18 cellular contexts compared by ENCODE assay signal in the genomic region with DNA sequence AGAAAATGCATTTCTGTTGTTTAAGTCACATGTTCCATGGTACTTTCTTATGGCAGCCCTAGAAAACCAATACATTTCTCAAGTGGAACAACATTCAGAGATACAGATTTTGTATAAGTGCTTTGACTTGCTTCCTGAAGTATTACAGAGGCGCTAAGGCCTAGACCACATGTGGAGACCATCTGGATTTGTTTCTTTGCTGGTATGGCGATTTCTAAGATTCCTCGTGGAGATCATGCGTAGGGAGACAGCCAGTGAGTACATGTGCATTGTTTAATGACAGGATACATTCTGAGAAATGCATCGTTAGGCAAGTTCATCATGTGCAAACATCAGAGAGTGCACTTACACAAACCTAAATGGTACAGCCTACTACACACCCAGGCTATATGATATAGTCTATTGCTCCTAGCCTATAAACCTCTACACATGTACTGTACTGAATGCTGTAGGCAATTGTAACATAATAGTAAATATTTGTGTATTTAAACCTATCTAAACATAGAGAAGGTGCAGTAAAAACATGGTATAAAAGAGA. TPM values are rescaled to one million over a fixed set of nuclear protein-coding genes. Genes with fewer than 3 reads are reported as not detected.
DNase-seq lines count a peak whose midpoint lies in the region; ATAC-seq and TF ChIP-seq lines count a peak whose summit lies in the region.
"Had no signal": no experiment of that assay in that cellular context is flagged by ENCODE, and none has a peak within 500 bp of the region (broad histone marks: within the 10 kb centered on the region; RNA-seq: fewer than 3 reads in every experiment).

No MANE protein-coding gene starts in this region.

- H3K4me3 Mint-ChIP-seq in activated T-cell treated with anti-CD3 and anti-CD28 coated beads, Interleukin-2, amount 50 U/mL, for 72 hours = peak overlapping the region in 1 of 2 donors; percentile 77
- no peak overlapping the region for H3K4me3 Mint-ChIP-seq in activated T-cell treated with anti-CD3 and anti-CD28 coated beads, Interleukin-2, amount 50 U/mL, for 24 hours
- H3K4me3 Mint-ChIP-seq: T-cell had no signal

- peaks cover 34% of the 10 kb centered on the region for H3K4me1 Mint-ChIP-seq in activated T-cell treated with anti-CD3 and anti-CD28 coated beads, Interleukin-2, amount 50 U/mL, for 72 hours (ENCODE audit: low read depth)
- peaks cover 22% of the 10 kb centered on the region for H3K4me1 Mint-ChIP-seq in activated T-cell treated with anti-CD3 and anti-CD28 coated beads, Interleukin-2, amount 50 U/mL, for 24 hours (ENCODE audit: low read depth)

- H3K9me3 ChIP-seq in colonic mucosa = no peaks in the 10 kb centered on the region
- no peaks in the 10 kb centered on the region for H3K9me3 ChIP-seq in transverse colon
- H3K9me3 ChIP-seq: Caco-2, thyroid gland had no signal

- H3K27ac Mint-ChIP-seq in activated T-cell treated with anti-CD3 and anti-CD28 coated beads, Interleukin-2, amount 50 U/mL, for 72 hours = peak overlapping the region; percentile 93
- no peak overlapping the region for H3K27ac Mint-ChIP-seq in activated T-cell treated with anti-CD3 and anti-CD28 coated beads, Interleukin-2, amount 50 U/mL, for 24 hours
- H3K27ac Mint-ChIP-seq: T-cell had no signal

- 72 to 100% methylated on average over 1 to 5 of the region's 5 CpGs for WGBS in transverse colon (ENCODE audit: low coverage in 1 of 2), 2 donors

- TF ChIP-seq EP300 in transverse colon (IDR thresholded peaks at IDR 0.05; ENCODE audit: low read depth) = no peak

- in situ Hi-C loops in transverse colon (cut with MboI; ENCODE audit: low pct_ligation_motif_present in 1 of 4, low pct_unique_long_range_greater_than_20kb in 1 of 4, low sequenced_read_pairs in 3 of 4) = no loop called here

- peaks cover 10% of the 10 kb centered on the region for H3K27me3 Mint-ChIP-seq in activated T-cell treated with anti-CD3 and anti-CD28 coated beads, Interleukin-2, amount 50 U/mL, for 72 hours (ENCODE audit: low read depth)
- no peaks in the 10 kb centered on the region for H3K27me3 Mint-ChIP-seq in activated T-cell treated with anti-CD3 and anti-CD28 coated beads, Interleukin-2, amount 50 U/mL, for 24 hours
- H3K27me3 Mint-ChIP-seq: T-cell had no signal

- H3K4me3 ChIP-seq in colonic mucosa = no peak overlapping the region
- H3K4me3 ChIP-seq in transverse colon = no peak overlapping the region
- H3K4me3 ChIP-seq: cardiac muscle cell, thyroid gland had no signal

- ATAC-seq in activated T-cell treated with anti-CD3 and anti-CD28 coated beads, Interleukin-2, amount 50 U/mL, for 72 hours (replicated peaks in 1 of 2) = no peak
- no peak for ATAC-seq in HG03135 (IDR thresholded peaks at IDR 0.05; ENCODE audit: unreplicated experiment)
- no peak for ATAC-seq in left lobe of liver
- ATAC-seq: HepG2, Right ventricle myocardium inferior, T-cell had no signal

- H3K4me1 ChIP-seq in colonic mucosa = peaks cover 5% of the 10 kb centered on the region
- H3K4me1 ChIP-seq in transverse colon = peaks cover 0 to 24% (median 12%) of the 10 kb centered on the region in 4 donors
- H3K4me1 ChIP-seq: Caco-2 had no signal

- peak overlapping the region in 1 of 2 donors; percentile 60 for H3K9ac ChIP-seq in colonic mucosa (ENCODE audit: low read depth in 2 of 2, low read length in 2 of 2)

- H3K36me3 Mint-ChIP-seq in activated T-cell treated with anti-CD3 and anti-CD28 coated beads, Interleukin-2, amount 50 U/mL, for 72 hours (ENCODE audit: insufficient read depth in 2 of 2) = no peaks in the 10 kb centered on the region
- no peaks in the 10 kb centered on the region for H3K36me3 Mint-ChIP-seq in activated T-cell treated with anti-CD3 and anti-CD28 coated beads, Interleukin-2, amount 50 U/mL, for 24 hours (ENCODE audit: low read depth)
- H3K36me3 Mint-ChIP-seq: natural killer cell treated with Interleukin-12 subunit alpha and Interleukin-12 subunit beta and Interleukin-15 and Interleukin-18, amount 100 ng/mL, for 72 hours; T-cell had no signal

- no peaks in the 10 kb centered on the region for H3K27me3 ChIP-seq in colonic mucosa
- H3K27me3 ChIP-seq in transverse colon = no peaks in the 10 kb centered on the region
- H3K27me3 ChIP-seq: cardiac muscle cell, thyroid gland had no signal

- H3K27ac ChIP-seq in colonic mucosa (peak overlapping the region; percentile 85), transverse colon (peak overlapping the region; percentile 81 to 87 (median 84))
- H3K27ac ChIP-seq: cardiac muscle cell had no signal

- TF ChIP-seq CTCF in colonic mucosa (IDR thresholded peaks at IDR 0.05) (no peak), transverse colon (IDR thresholded peaks at IDR 0.05) (no peak)

- no peak for TF ChIP-seq POLR2A in transverse colon (IDR thresholded peaks at IDR 0.05)

- no peaks in the 10 kb centered on the region for H3K9me3 Mint-ChIP-seq in activated T-cell treated with anti-CD3 and anti-CD28 coated beads, Interleukin-2, amount 50 U/mL, for 72 hours
- H3K9me3 Mint-ChIP-seq in activated T-cell treated with anti-CD3 and anti-CD28 coated beads, Interleukin-2, amount 50 U/mL, for 24 hours = no peaks in the 10 kb centered on the region
- H3K9me3 Mint-ChIP-seq: natural killer cell treated with Interleukin-12 subunit alpha and Interleukin-12 subunit beta and Interleukin-15 and Interleukin-18, amount 100 ng/mL, for 72 hours; T-cell had no signal

- H3K36me3 ChIP-seq in colonic mucosa (no peaks in the 10 kb centered on the region), transverse colon (no peaks in the 10 kb centered on the region)
- H3K36me3 ChIP-seq: cardiac muscle cell, thyroid gland had no signal

- DNase-seq in activated T-cell treated with anti-CD3 and anti-CD28 coated beads, Interleukin-2, amount 50 U/mL, for 72 hours = no peak
- DNase-seq in activated T-cell treated with anti-CD3 and anti-CD28 coated beads, Interleukin-2, amount 50 U/mL, for 24 hours = no peak
- DNase-seq in NCI-H69 (lab: John Stamatoyannopoulos, UW) = peak; percentile 87
- peak; percentile 30 for DNase-seq in colonic mucosa
- DNase-seq in transverse colon = no peak
- DNase-seq in D341Med (ENCODE audit: low spot score) = no peak
- DNase-seq in left lobe of liver (ENCODE audit: low spot score) = no peak
- DNase-seq: Caco-2; erythroblast; MM.1S; stimulated activated naive CD4-positive, alpha-beta T cell treated with Interleukin-2 at 50 U/mL for 16 hours; T-cell had no signal

- intact Hi-C loops in colonic mucosa (cut with DNase I) = no loop called here
- intact Hi-C loops in transverse colon (cut with DNase I; ENCODE audit: low total_unique reads) = no loop called here

RNA-seq across cellular contexts. Expression of a gene that starts 16.5 kb away (rescaled TPM):
- total RNA-seq in activated T-cell treated with anti-CD3 and anti-CD28 coated beads, Interleukin-2, amount 50 U/mL, for 72 hours = 10 to 100 TPM; 56.2 to 60.1 TPM
- total RNA-seq in colonic mucosa (10 to 100 TPM; 11.7 to 18.2 TPM), transverse colon (10 to 100 TPM in 3 of 4 donors, 1 to 10 TPM in 1; 7.6 to 24.3 (median 18.2) TPM), left lobe of liver (11.6 TPM)

Comparison
In these comparisons a context has a peak if more than half of its experiments do, and no peak if none do; other contexts are left out.
1. DNase-seq: peak in NCI-H69 (single experiment) and colonic mucosa (single experiment); none in activated T-cell treated with anti-CD3 and anti-CD28 coated beads, Interleukin-2, amount 50 U/mL, for 72 hours (0 of 2), activated T-cell treated with anti-CD3 and anti-CD28 coated beads, Interleukin-2, amount 50 U/mL, for 24 hours (single experiment), transverse colon (single experiment), D341Med (single experiment) and left lobe of liver (single experiment).